In genomic region chr2:71614976-71615768, GRCh38 we compare ENCODE assay signal across 9 cellular contexts.
DNase-seq lines count a peak whose midpoint lies in the region; ATAC-seq and TF ChIP-seq lines count a peak whose summit lies in the region.
"Had no signal": no experiment of that assay in that cellular context is flagged by ENCODE, and none has a peak within 500 bp of the region (broad histone marks: within the 10 kb centered on the region; RNA-seq: fewer than 3 reads in every experiment).

No MANE protein-coding gene starts in this region.

- peaks cover 11% of the 10 kb centered on the region for H3K27me3 Mint-ChIP-seq in MCF 10A (ENCODE audit: insufficient read depth, unreplicated experiment)

- CTCF ChIA-PET in MCF 10A (lab: Yijun Ruan, JAX) = interaction anchor here (0.6 to 1.0 kb wide), 4 partner anchors 16 to 547 kb away, joined by 3 to 4 read pairs (median 3); no protein-coding TSS in a partner anchor

- H3K4me1 Mint-ChIP-seq in MCF 10A (ENCODE audit: insufficient read depth, unreplicated experiment) = no peaks in the 10 kb centered on the region

- no peak overlapping the region for H3K4me3 ChIP-seq in breast epithelium
- H3K4me3 ChIP-seq in gastroesophageal sphincter = no peak overlapping the region

- no peak for TF ChIP-seq POLR2A in breast epithelium (IDR thresholded peaks at IDR 0.05)
- no peak for TF ChIP-seq POLR2A in gastroesophageal sphincter (IDR thresholded peaks at IDR 0.05)

- peak; percentile 70 for ATAC-seq in gastroesophageal sphincter
- no peak for ATAC-seq in HG03460 (IDR thresholded peaks at IDR 0.05; ENCODE audit: unreplicated experiment)
- no peak for ATAC-seq in GM18498 (IDR thresholded peaks at IDR 0.05; ENCODE audit: unreplicated experiment)

- POLR2A ChIA-PET in MCF 10A (lab: Yijun Ruan, JAX) = no interaction called here

- DNase-seq in breast epithelium (ENCODE audit: low spot score in 2 of 2) (peak; percentile 39 to 47), MCF 10A (ENCODE audit: unreplicated experiment) (no peak), nucleus accumbens (lab: John Stamatoyannopoulos, UW) (peak in 42 of 56 donors; percentile 11 to 73 (median 48)), GM19240 (ENCODE audit: insufficient read length, low spot score) (no peak), H4 (ENCODE audit: low spot score) (no peak)
- DNase-seq: stimulated activated CD4-positive, alpha-beta T cell treated with anti-CD3 and anti-CD28 coated beads, Interleukin-4, amount 100 ng/mL, for 1 hour had no signal

- TF ChIP-seq CTCF in breast epithelium (IDR thresholded peaks at IDR 0.05) (no peak), MCF 10A (IDR thresholded peaks at IDR 0.05; ENCODE audit: unreplicated experiment) (no peak), gastroesophageal sphincter (IDR thresholded peaks at IDR 0.05) (peak in 1 of 4 experiments; percentile 2)

- no CpG with 5 or more reads among the region's 9 CpGs for WGBS in gastroesophageal sphincter (ENCODE audit: low coverage in 1 of 2), 2 donors

- H3K27ac ChIP-seq in breast epithelium = peak overlapping the region in 1 of 2 donors; percentile 48
- H3K27ac ChIP-seq in gastroesophageal sphincter = peak overlapping the region in 3 of 4 donors; percentile 63 to 68 (median 68)

- intact Hi-C loops in breast epithelium (cut with DNase I; ENCODE audit: low total_unique reads) = loop anchor here (5.0 kb wide), 1 partner anchor 1127 kb away; no protein-coding TSS in a partner anchor
- intact Hi-C loops in MCF 10A (cut with micrococcal nuclease) = loop anchor here (5.0 kb wide), 1 partner anchor 532 kb away; the partner anchor contains the start of gene CYP26B1

- no peak overlapping the region for H3K27ac Mint-ChIP-seq in MCF 10A (ENCODE audit: low read depth, unreplicated experiment)

- no peaks in the 10 kb centered on the region for H3K9me3 ChIP-seq in breast epithelium
- H3K9me3 ChIP-seq in gastroesophageal sphincter = no peaks in the 10 kb centered on the region

- no peak for TF ChIP-seq EP300 in gastroesophageal sphincter (IDR thresholded peaks at IDR 0.05)

- no peak overlapping the region for H3K4me3 Mint-ChIP-seq in MCF 10A (ENCODE audit: unreplicated experiment)

- BruUV-seq in MCF 10A (replicated peaks; lab: Mats Ljungman, UMichigan) = no TSS peak

- H3K27me3 ChIP-seq in breast epithelium (no peaks in the 10 kb centered on the region), gastroesophageal sphincter (no peaks in the 10 kb centered on the region)

- H3K9me3 Mint-ChIP-seq in MCF 10A (ENCODE audit: unreplicated experiment) = no peaks in the 10 kb centered on the region

- no peaks in the 10 kb centered on the region for H3K36me3 Mint-ChIP-seq in MCF 10A (ENCODE audit: insufficient read depth, unreplicated experiment)

- H3K36me3 ChIP-seq in breast epithelium (no peaks in the 10 kb centered on the region), gastroesophageal sphincter (peaks cover 0 to 24% of the 10 kb centered on the region in 2 donors)

- H3K4me1 ChIP-seq in breast epithelium = no peaks in the 10 kb centered on the region
- H3K4me1 ChIP-seq in gastroesophageal sphincter = peaks cover 0 to 27% (median 3%) of the 10 kb centered on the region in 3 donors

Comparison
In these comparisons a context has a peak if more than half of its experiments do, and no peak if none do; other contexts are left out.
1. DNase-seq: peak in breast epithelium (2 of 2) and nucleus accumbens (42 of 56); none in MCF 10A (single experiment), GM19240 (single experiment) and H4 (single experiment).